In genomic region chr20:22475662-22476061, GRCh38 we compare ENCODE assay signal across 20 cellular contexts.
DNase-seq lines count a peak whose midpoint lies in the region; ATAC-seq, FAIRE-seq and TF ChIP-seq lines count a peak whose summit lies in the region.
"Had no signal": no experiment of that assay in that cellular context is flagged by ENCODE, and none has a peak within 500 bp of the region (broad histone marks: within the 10 kb centered on the region; RNA-seq: fewer than 3 reads in every experiment).

No MANE protein-coding gene starts in this region.

- no peak for TF ChIP-seq POLR2A in thyroid gland (IDR thresholded peaks at IDR 0.05)

- no peaks in the 10 kb centered on the region for H3K27me3 ChIP-seq in thyroid gland

- no peak for FAIRE-seq in GM19239 (lab: Jason Lieb, UNC)

- H3K36me3 ChIP-seq in thyroid gland: no peaks in the 10 kb centered on the region
- H3K36me3 ChIP-seq: prostate gland had no signal

- H3K4me3 ChIP-seq in GM12865 (ENCODE audit: low read depth, low read length) (no peak overlapping the region), thyroid gland (replicated peaks in 1 of 3) (no peak overlapping the region)
- H3K4me3 ChIP-seq: prostate gland had no signal

- intact Hi-C loops in thyroid gland (cut with DNase I): no loop called here

- H3K4me1 ChIP-seq in thyroid gland: no peaks in the 10 kb centered on the region
- H3K4me1 ChIP-seq: prostate gland had no signal

- H3K27ac ChIP-seq in thyroid gland: no peak overlapping the region
- H3K27ac ChIP-seq: C4-2B, prostate gland had no signal

- peak; percentile 50 for DNase-seq in GM12865 (ENCODE audit: low read depth)
- DNase-seq in GM19239 (ENCODE audit: insufficient read length, low spot score): peak; percentile 13
- DNase-seq in SIG-M5 treated with dmso at 0.1 percent for 504 hours (lab: John Stamatoyannopoulos, UW; ENCODE audit: unreplicated experiment): no peak
- no peak for DNase-seq in thyroid gland
- DNase-seq: activated CD8-positive, alpha-beta memory T cell treated with anti-CD3 and anti-CD28 coated beads for 24 hours; caudate nucleus; effector CD4-positive, alpha-beta T cell; NCI-H1436; NCI-H2227 treated with DMSO at 0.1 percent for 48 hours; Right ventricle myocardium superior; T-helper 17 cell; trophoblast cell had no signal

- WGBS in thyroid gland, 2 donors: 60 to 75% methylated on average over 1 of the region's 1 CpG

- H3K9me3 ChIP-seq in thyroid gland: no peaks in the 10 kb centered on the region
- H3K9me3 ChIP-seq: prostate gland had no signal

- ATAC-seq in HG02623 (IDR thresholded peaks at IDR 0.05; ENCODE audit: unreplicated experiment) (peak; percentile 77), HG03354 (IDR thresholded peaks at IDR 0.05; ENCODE audit: poor library complexity, severe bottlenecking, unreplicated experiment) (peak; percentile 86), HG02588 (IDR thresholded peaks at IDR 0.05; ENCODE audit: unreplicated experiment) (no peak), HG03108 (IDR thresholded peaks at IDR 0.05; ENCODE audit: unreplicated experiment) (no peak)
- ATAC-seq: natural killer cell treated with Interleukin-12 subunit alpha and Interleukin-12 subunit beta and Interleukin-15 and Interleukin-18, amount 100 ng/mL, for 72 hours; T-helper 17 cell; WTC11 had no signal

- TF ChIP-seq CTCF in GM12865 (IDR thresholded peaks at IDR 0.05; ENCODE audit: insufficient read depth, low read depth, low read length, missing control alignments) (no peak), thyroid gland (IDR thresholded peaks at IDR 0.05) (no peak)

Comparison
In these comparisons a context has a peak if more than half of its experiments do, and no peak if none do; other contexts are left out.
1. DNase-seq: peak in GM12865 (single experiment) and GM19239 (single experiment); none in SIG-M5 treated with dmso at 0.1 percent for 504 hours (single experiment) and thyroid gland (0 of 2).
2. ATAC-seq: peak in HG02623 (single experiment) and HG03354 (single experiment); none in HG02588 (single experiment) and HG03108 (single experiment).